8 cellular contexts compared by ENCODE assay signal in the genomic region with DNA sequence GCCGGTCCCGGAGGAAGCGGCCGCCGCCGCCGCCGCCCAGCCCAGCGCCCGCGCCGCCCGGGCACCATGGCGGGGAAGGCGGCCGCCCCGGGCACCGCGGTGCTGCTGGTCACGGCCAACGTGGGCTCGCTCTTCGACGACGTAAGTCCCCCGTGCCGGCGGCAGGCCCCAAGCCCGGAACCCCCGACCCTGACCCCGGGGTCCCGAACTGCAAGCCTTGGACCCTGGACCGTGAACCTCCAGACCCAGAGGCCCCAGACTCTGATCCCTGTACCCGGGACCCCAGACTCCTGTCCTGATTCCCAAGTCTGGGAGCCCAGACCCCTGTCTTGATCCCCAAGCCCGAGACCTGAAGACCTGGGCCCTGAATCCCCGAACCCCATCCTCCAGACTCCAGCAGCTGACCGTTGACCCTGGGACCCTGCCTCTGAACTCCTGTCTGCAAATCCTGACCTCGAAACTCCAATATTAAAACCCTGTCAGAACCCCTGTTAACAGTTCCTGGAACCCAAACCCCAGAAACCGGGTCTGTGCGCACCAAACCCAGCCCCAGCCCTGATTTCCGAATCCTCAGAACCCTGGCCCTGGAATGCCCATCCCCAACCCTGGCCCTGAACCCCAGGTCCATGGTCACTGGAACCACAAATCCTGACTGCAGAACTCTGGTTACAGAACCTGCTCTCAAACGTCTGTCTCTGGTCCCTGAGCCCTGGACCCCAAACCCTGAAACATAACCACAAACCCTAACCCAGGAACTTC. TPM values are rescaled to one million over a fixed set of nuclear protein-coding genes. Genes with fewer than 3 reads are reported as not detected.
DNase-seq lines count a peak whose midpoint lies in the region; ATAC-seq and TF ChIP-seq lines count a peak whose summit lies in the region.

No MANE protein-coding gene starts in this region.

- peaks cover 49% of the 10 kb centered on the region for H3K4me1 Mint-ChIP-seq in neural progenitor cell

- H3K36me3 ChIP-seq in esophagus muscularis mucosa, result peaks cover 0 to 4% (median 0%) of the 10 kb centered on the region in 4 donors
- no peaks in the 10 kb centered on the region for H3K36me3 ChIP-seq in neural progenitor cell

- peaks cover 5% of the 10 kb centered on the region for H3K27me3 Mint-ChIP-seq in neural progenitor cell (ENCODE audit: insufficient read depth, low read depth)

- intact Hi-C loops in esophagus muscularis mucosa (cut with DNase I), result loop anchor here (5.0 kb wide), 3 partner anchors 76 to 141 kb away; a partner anchor contains a TSS

- no peak overlapping the region for H2AFZ ChIP-seq in neural progenitor cell (replicated peaks)

- TF ChIP-seq CTCF in RWPE1 (conservative IDR thresholded peaks at IDR 0.05; ENCODE audit: low read depth) (no peak), esophagus muscularis mucosa (IDR thresholded peaks at IDR 0.05) (no peak), neural progenitor cell (IDR thresholded peaks at IDR 0.05) (no peak)

- H3K4me2 ChIP-seq in neural progenitor cell, result peak overlapping the region; percentile 99

- CTCF ChIA-PET in RWPE1 (lab: Yijun Ruan, JAX), result interaction anchor here (0.6 kb wide), 1 partner anchor 70 kb away, joined by 3 read pairs; no protein-coding TSS in a partner anchor

- POLR2A ChIA-PET in RWPE1 (lab: Yijun Ruan, JAX; ENCODE audit: low non-redundant PET), result no interaction called here

- no peaks in the 10 kb centered on the region for H3K9me3 Mint-ChIP-seq in neural progenitor cell

- H3K4me1 ChIP-seq in esophagus muscularis mucosa, result peaks cover 58 to 76% (median 74%) of the 10 kb centered on the region in 4 donors
- peaks cover 30% of the 10 kb centered on the region for H3K4me1 ChIP-seq in neural progenitor cell

- WGBS in esophagus muscularis mucosa, result 6% methylated on average over 25 of the region's 42 CpGs

- H3K27ac ChIP-seq in RWPE1 (peak overlapping the region; percentile 78), esophagus muscularis mucosa (replicated peaks in 1 of 4) (peak overlapping the region; percentile 88 to 97 (median 94)), neural progenitor cell (no peak overlapping the region)

- peak overlapping the region; percentile 72 for H3K27ac Mint-ChIP-seq in neural progenitor cell

- peaks cover 19% of the 10 kb centered on the region for H3K79me2 ChIP-seq in neural progenitor cell (ENCODE audit: low read depth)

- DNase-seq in RWPE1 (ENCODE audit: low spot score) (no peak), esophagus muscularis mucosa (ENCODE audit: extremely low spot score) (no peak), neural progenitor cell (ENCODE audit: low spot score) (no peak), mesenteric fat pad (ENCODE audit: low spot score) (no peak), retina (no peak), HUDEP-2 (lab: John Stamatoyannopoulos, UW; ENCODE audit: unreplicated experiment in 76 of 76) (no peak)

- H4K20me1 ChIP-seq in neural progenitor cell (ENCODE audit: low read depth), result peaks cover 38% of the 10 kb centered on the region

- H3K9me3 ChIP-seq in esophagus muscularis mucosa, result no peaks in the 10 kb centered on the region
- no peaks in the 10 kb centered on the region for H3K9me3 ChIP-seq in neural progenitor cell (ENCODE audit: low read depth)

- H3K27me3 ChIP-seq in esophagus muscularis mucosa (no peaks in the 10 kb centered on the region), neural progenitor cell (peaks cover 9% of the 10 kb centered on the region)

- no peaks in the 10 kb centered on the region for H3F3A ChIP-seq in neural progenitor cell (ENCODE audit: low read depth)

- TF ChIP-seq POLR2A in esophagus muscularis mucosa (IDR thresholded peaks at IDR 0.05; ENCODE audit: low read depth), result no peak

- peak overlapping the region; percentile 40 for H3K9ac ChIP-seq in neural progenitor cell

- H3K4me3 ChIP-seq in esophagus muscularis mucosa, result peak overlapping the region; percentile 73 to 91 (median 83)
- peak overlapping the region; percentile 76 for H3K4me3 ChIP-seq in neural progenitor cell

- no peak for TF ChIP-seq EP300 in esophagus muscularis mucosa (IDR thresholded peaks at IDR 0.05)

- peak overlapping the region; percentile 94 for H3K4me3 Mint-ChIP-seq in neural progenitor cell

- H3K36me3 Mint-ChIP-seq in neural progenitor cell, result peaks cover 3% of the 10 kb centered on the region

- ATAC-seq in GM19043 (IDR thresholded peaks at IDR 0.05; ENCODE audit: low read depth, unreplicated experiment), result peak; percentile 0
- ATAC-seq in GM18907 (IDR thresholded peaks at IDR 0.05; ENCODE audit: unreplicated experiment), result no peak

RNA-seq across cellular contexts. Expression of a gene that starts 0.6 kb away (rescaled TPM):
- total RNA-seq in esophagus muscularis mucosa (100 to 1,000 TPM; 234 to 301 (median 245) TPM), neural progenitor cell (ENCODE audit: low replicate concordance) (14.2 and 21.3 TPM in 2 replicates), mesenteric fat pad (30.5 TPM)
